Comparison of ENCODE assay signal across 16 cellular contexts in the genomic region with DNA sequence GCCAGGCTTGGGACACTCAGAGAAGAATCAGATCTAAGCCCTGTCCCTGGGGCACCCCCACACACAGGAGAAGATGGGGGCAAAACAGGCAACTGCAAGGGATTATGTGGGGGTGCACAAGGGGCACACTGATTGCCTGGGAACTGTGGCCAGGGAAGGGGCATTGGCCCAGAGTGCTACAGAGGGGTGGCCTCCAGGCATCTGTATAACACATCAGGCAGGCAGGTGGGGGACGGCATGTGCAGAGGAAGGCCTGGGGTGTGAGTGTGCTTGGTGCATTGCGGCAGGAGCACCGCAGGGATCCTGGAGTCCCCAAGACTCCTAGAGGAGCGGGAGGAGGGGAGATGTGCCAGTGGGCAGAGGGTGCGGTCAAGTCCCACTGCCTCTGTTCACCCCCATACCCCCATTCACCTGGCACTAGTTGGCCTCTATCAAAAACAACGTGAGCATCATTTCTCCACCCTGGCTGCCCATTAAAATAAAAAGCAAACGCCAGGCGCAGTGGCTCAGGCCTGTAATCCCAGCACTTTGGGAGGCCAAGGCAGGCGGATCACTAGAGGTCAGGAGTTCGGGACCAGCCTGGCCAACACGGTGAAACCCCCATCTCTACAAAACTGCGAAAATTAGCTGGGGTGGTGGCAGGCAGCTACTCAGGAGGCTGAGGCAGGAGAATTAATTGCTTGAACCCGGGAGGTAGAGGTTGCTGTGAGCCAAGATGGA. TPM values are rescaled to one million over a fixed set of nuclear protein-coding genes. Genes with fewer than 3 reads are reported as not detected.
DNase-seq lines count a peak whose midpoint lies in the region; ATAC-seq, FAIRE-seq and TF ChIP-seq lines count a peak whose summit lies in the region.
"Had no signal": no experiment of that assay in that cellular context is flagged by ENCODE, and none has a peak within 500 bp of the region (broad histone marks: within the 10 kb centered on the region; RNA-seq: fewer than 3 reads in every experiment).

No MANE protein-coding gene starts in this region.

- H3K4me1 ChIP-seq in H1 (replicated peaks in 1 of 4; ENCODE audit: control insufficient read depth in 3 of 4, insufficient read depth in 4 of 4, low read length in 3 of 4): peaks cover 0 to 6% (median 1%) of the 10 kb centered on the region in 4 experiments; a peak in 5 of 7 replicates

- no peaks in the 10 kb centered on the region for H3K9me3 ChIP-seq in T-helper 17 cell (ENCODE audit: control insufficient read depth, low read length, poor library complexity, severe bottlenecking)
- no peaks in the 10 kb centered on the region for H3K9me3 ChIP-seq in H1 (ENCODE audit: insufficient read depth in 2 of 2, low read depth in 1 of 2, low read length in 1 of 2)
- H3K9me3 ChIP-seq: Caco-2 had no signal

- no peak overlapping the region for H2BK120ac ChIP-seq in H1 (replicated peaks; ENCODE audit: low read depth, low read length)

- POLR2A ChIA-PET in H1 (lab: Charles Lee; ENCODE audit: partially characterized antibody): no interaction called here

- no peak overlapping the region for H4K5ac ChIP-seq in H1 (ENCODE audit: insufficient read length, low read depth, low read length)

- CTCF ChIA-PET in H1 (lab: Charles Lee; ENCODE audit: partially characterized antibody): interaction anchor here (1.2 kb wide), 1 partner anchor 29 kb away, joined by 3 read pairs; no protein-coding TSS in a partner anchor

- H3K79me2 ChIP-seq in H1 (ENCODE audit: control insufficient read depth in 1 of 2, insufficient read depth in 2 of 2, low read length in 2 of 2): no peaks in the 10 kb centered on the region

- no peaks in the 10 kb centered on the region; the same call in 1 of the 2 replicates for H3K36me3 ChIP-seq in H7 (replicated peaks; ENCODE audit: control insufficient read depth, insufficient read depth, low read length)
- no peaks in the 10 kb centered on the region for H3K36me3 ChIP-seq in H1 (ENCODE audit: control insufficient read depth in 2 of 4, insufficient read depth in 4 of 4, low read length in 3 of 4)

- no peaks in the 10 kb centered on the region for H3K36me3 Mint-ChIP-seq in T-helper 17 cell (ENCODE audit: low read depth)
- no peaks in the 10 kb centered on the region for H3K36me3 Mint-ChIP-seq in osteocyte (ENCODE audit: unreplicated experiment)

- no peaks in the 10 kb centered on the region for H3K27me3 ChIP-seq in H7 (ENCODE audit: control insufficient read depth, insufficient read depth, low read length)
- H3K27me3 ChIP-seq in H1 (replicated peaks in 1 of 4; ENCODE audit: control insufficient read depth in 3 of 4, extremely low read depth in 1 of 4, insufficient read depth in 3 of 4, low read length in 3 of 4): no peaks in the 10 kb centered on the region

- ATAC-seq in T-helper 17 cell: no peak
- no peak for ATAC-seq in left ventricle myocardium superior
- ATAC-seq: HepG2 had no signal

- H3K27me3 Mint-ChIP-seq in T-helper 17 cell (no peaks in the 10 kb centered on the region), osteocyte (ENCODE audit: unreplicated experiment) (peaks cover 8% of the 10 kb centered on the region)

- no peak overlapping the region for H3K56ac ChIP-seq in H1 (replicated peaks; ENCODE audit: insufficient read length, low read depth, low read length)

- no peak for FAIRE-seq in H1 (lab: Jason Lieb, UNC)
- FAIRE-seq: HepG2 had no signal

- TF ChIP-seq RAD21 in H1 (IDR thresholded peaks at IDR 0.05 in 1 of 2, conservative IDR thresholded peaks at IDR 0.05 in 1 of 2; ENCODE audit: low read depth in 2 of 2, low read length in 2 of 2): no peak

- H3K4me3 Mint-ChIP-seq in T-helper 17 cell (peak overlapping the region; percentile 73), osteocyte (ENCODE audit: unreplicated experiment) (no peak overlapping the region)

- H2BK15ac ChIP-seq in H1 (ENCODE audit: low read length): no peak overlapping the region

- H3K4me3 ChIP-seq in H7 (ENCODE audit: insufficient read depth, low read depth, low read length) (no peak overlapping the region), H1 (ENCODE audit: extremely low read depth in 1 of 4, insufficient read depth in 2 of 4, low read depth in 3 of 4, low read length in 4 of 4) (no peak overlapping the region)

- H3K9me3 Mint-ChIP-seq in osteocyte (ENCODE audit: unreplicated experiment): no peaks in the 10 kb centered on the region

- 0 out of 2 replicates have a peak overlapping the region, but pooled peaks have one; percentile 1 for H2BK5ac ChIP-seq in H1 (ENCODE audit: low read depth, low read length)

- 92% methylated on average over 13 of the region's 13 CpGs; no CpG with 5 or more reads in 1 of the 2 experiments for WGBS in H1 (ENCODE audit: extremely low coverage in 1 of 2, insufficient coverage in 1 of 2, insufficient read length in 1 of 2, insufficient replicate concordance in 2 of 2, low coverage in 1 of 2, low lambda C conversion rate in 2 of 2, missing lambda C conversion rate in 1 of 2), 2 experiments

- no peak overlapping the region for H3K4ac ChIP-seq in H1 (replicated peaks; ENCODE audit: insufficient read length, low read depth, low read length)

- H3K23ac ChIP-seq in H1 (ENCODE audit: insufficient read length): no peak overlapping the region

- H3K14ac ChIP-seq in H1 (ENCODE audit: insufficient read length): no peak overlapping the region

- DNase-seq in H7: peak; percentile 16
- no peak for DNase-seq in T-helper 17 cell
- DNase-seq in H1 (ENCODE audit: low read depth in 1 of 2, low spot score in 2 of 2): no peak
- peak; percentile 75 for DNase-seq in osteocyte (ENCODE audit: extremely low spot score, unreplicated experiment)
- DNase-seq in left ventricle myocardium superior: no peak
- DNase-seq in stimulated activated CD4-positive, alpha-beta T cell treated with anti-CD3 and anti-CD28 coated beads, Interleukin-4, amount 100 ng/mL, for 4 hours: no peak
- DNase-seq in mucosa of gallbladder (ENCODE audit: low spot score): no peak
- DNase-seq: Caco-2, DMS153, EL, NCI-H1048, NCI-H146, NCI-H2081 treated with DMSO at 0.1 percent for 48 hours, NCI-H510A treated with DMSO at 0.1 percent for 48 hours had no signal

- H4K91ac ChIP-seq in H1 (replicated peaks; ENCODE audit: insufficient read length, low read length): peak overlapping the region; percentile 10

- intact Hi-C loops in left ventricle myocardium superior (cut with micrococcal nuclease): no loop called here

- H2BK12ac ChIP-seq in H1 (ENCODE audit: low read depth, low read length): 0 out of 2 replicates have a peak overlapping the region, but pooled peaks have one; percentile 39

- no peak for TF ChIP-seq POLR2A in H1 (IDR thresholded peaks at IDR 0.05; ENCODE audit: control extremely low read depth in 1 of 2, low read depth in 2 of 2, low read length in 2 of 2)

- no peaks in the 10 kb centered on the region for H4K20me1 ChIP-seq in H1 (replicated peaks in 1 of 2; ENCODE audit: control insufficient read depth in 1 of 2, insufficient read depth in 2 of 2, low read length in 2 of 2)

- TF ChIP-seq EP300 in H1 (IDR thresholded peaks at IDR 0.05; ENCODE audit: borderline replicate concordance in 1 of 2, low read depth in 2 of 2, low read length in 2 of 2): no peak

- H3K23me2 ChIP-seq in H1 (ENCODE audit: low read depth, low read length): peaks cover 3% of the 10 kb centered on the region; the same call in 1 of the 2 replicates

- H3K27ac ChIP-seq in H1 (ENCODE audit: low read depth, low read length): no peak overlapping the region

- TF ChIP-seq CTCF in H1 (IDR thresholded peaks at IDR 0.05; ENCODE audit: control extremely low read depth in 1 of 3, insufficient read depth in 1 of 3, low read depth in 1 of 3, low read length in 3 of 3): no peak
- no peak for TF ChIP-seq CTCF in osteocyte (IDR thresholded peaks at IDR 0.05)

- H2AK5ac ChIP-seq in H1 (ENCODE audit: low read depth, low read length): no peak overlapping the region

- H3K4me1 Mint-ChIP-seq in T-helper 17 cell (peaks cover 14% of the 10 kb centered on the region), osteocyte (ENCODE audit: unreplicated experiment) (peaks cover 5% of the 10 kb centered on the region)

- H3K18ac ChIP-seq in H1 (ENCODE audit: extremely low read depth, low read length): no peak overlapping the region; the same call in 1 of the 2 replicates

- no peak overlapping the region for H4K8ac ChIP-seq in H1 (ENCODE audit: extremely low read depth, insufficient read depth, low read length)

- H2AFZ ChIP-seq in H1 (ENCODE audit: low read length): no peak overlapping the region

- no peak overlapping the region for H3K9ac ChIP-seq in H1 (replicated peaks in 1 of 4; ENCODE audit: extremely low read depth in 1 of 4, low read depth in 3 of 4, low read length in 3 of 4)

- no peak overlapping the region; the same call in 1 of the 2 replicates for H2BK20ac ChIP-seq in H1 (ENCODE audit: low read length)

- no peak overlapping the region; a peak in 1 of 4 replicates for H3K4me2 ChIP-seq in H1 (ENCODE audit: insufficient read depth in 1 of 2, low read depth in 2 of 2, low read length in 2 of 2)

- H3K79me1 ChIP-seq in H1 (ENCODE audit: low read depth, low read length): no peaks in the 10 kb centered on the region

- H3K27ac Mint-ChIP-seq in T-helper 17 cell (no peak overlapping the region), osteocyte (ENCODE audit: unreplicated experiment) (no peak overlapping the region)

TF ChIP-seq in H1, 55 proteins besides CTCF, POLR2A, EP300 and RAD21 (continues in another document):
- no peak for TF ChIP-seq TEAD4 (IDR thresholded peaks at IDR 0.05; ENCODE audit: low read depth, low read length)
- TF ChIP-seq POU5F1 (IDR thresholded peaks at IDR 0.05; ENCODE audit: low read depth, low read length): no peak
- TF ChIP-seq EZH2 (IDR thresholded peaks at IDR 0.05; ENCODE audit: low read depth, low read length, severe bottlenecking): no peak
- TF ChIP-seq HDAC2 (IDR thresholded peaks at IDR 0.05; ENCODE audit: borderline replicate concordance in 1 of 2, low read depth in 2 of 2, low read length in 2 of 2): no peak
- no peak for TF ChIP-seq CHD2 (IDR thresholded peaks at IDR 0.05; ENCODE audit: low read length)
- no peak for TF ChIP-seq CBX5 (IDR thresholded peaks at IDR 0.05; ENCODE audit: low read depth, low read length)
- TF ChIP-seq SAP30 (IDR thresholded peaks at IDR 0.05; ENCODE audit: insufficient read depth, insufficient replicate concordance, low read length): no peak

RNA-seq across cellular contexts. Expression of a gene that starts 41.5 kb away (rescaled TPM):
- total RNA-seq in H7 (2014; rRNA removed; shearing (Covaris generic)): 0.07 TPM in 1 of 2 replicates, not detected in the other
- total RNA-seq in T-helper 17 cell (not detected), osteocyte (not detected in 2 replicates), left ventricle myocardium superior (not detected), mucosa of gallbladder (not detected)
- total RNA-seq in H1 (2021; fragmentation: NEBNext Ultra II Directional; extraction: Animal tissue kit (Norgen Biotek cat#: 25700)): not detected in 2 replicates
- not detected in 2 replicates for polyA plus RNA-seq in H1 (2011; rRNA removed)
- polyA plus RNA-seq in H1 (2011; cell fraction: cytosol; rRNA removed): not detected
- polyA plus RNA-seq in H1 (2011; cell fraction: nucleus; rRNA removed): not detected
- not detected in 4 replicates for polyA plus RNA-seq in H1 (2012, experiment 1 of 2)
- polyA plus RNA-seq in H1 (2012, experiment 2 of 2): not detected
- not detected for polyA plus RNA-seq in H1 (2013, experiment 1 of 2)
- not detected for polyA plus RNA-seq in H1 (2013, experiment 2 of 2)
- 0.10 TPM in 1 of 2 replicates, not detected in the other for polyA minus RNA-seq in H1 (2011; rRNA and poly(A)+ RNA removed)
- polyA minus RNA-seq in H1 (2011; cell fraction: cytosol; rRNA and poly(A)+ RNA removed): not detected
- polyA minus RNA-seq in H1 (2011; cell fraction: nucleus; rRNA and poly(A)+ RNA removed): not detected
- total RNA-seq: Caco-2, HepG2, MCF 10A had no signal
- polyA plus RNA-seq: HepG2 had no signal

Comparison
In these comparisons a context has a peak if more than half of its experiments do, and no peak if none do; other contexts are left out.
1. DNase-seq: peak in H7 (single experiment) and osteocyte (single experiment); none in T-helper 17 cell (0 of 3), H1 (0 of 2), left ventricle myocardium superior (single experiment), stimulated activated CD4-positive, alpha-beta T cell treated with anti-CD3 and anti-CD28 coated beads, Interleukin-4, amount 100 ng/mL, for 4 hours (0 of 2) and mucosa of gallbladder (single experiment).